In genomic region chr6:33241968-33242367, GRCh38 we compare ENCODE assay signal across 27 cellular contexts. TPM values are rescaled to one million over a fixed set of nuclear protein-coding genes. Genes with fewer than 3 reads are reported as not detected.
DNase-seq lines count a peak whose midpoint lies in the region; ATAC-seq lines count a peak whose summit lies in the region.
"Had no signal": no experiment of that assay in that cellular context is flagged by ENCODE, and none has a peak within 500 bp of the region (broad histone marks: within the 10 kb centered on the region; RNA-seq: fewer than 3 reads in every experiment).

No MANE protein-coding gene starts in this region.

- H3K27ac Mint-ChIP-seq in activated naive CD4-positive, alpha-beta T cell treated with anti-CD3 and anti-CD28 coated beads, Interleukin-2, amount 50 U/mL, for 24 hours = peak overlapping the region; percentile 11
- H3K27ac Mint-ChIP-seq in activated naive CD4-positive, alpha-beta T cell treated with anti-CD3 and anti-CD28 coated beads, Interleukin-2, amount 10 ng/mL, durations not matched to agents 7 days and 5 days = no peak overlapping the region
- H3K27ac Mint-ChIP-seq in activated naive CD8-positive, alpha-beta T cell treated with anti-CD3 and anti-CD28 coated beads for 36 hours = peak overlapping the region; percentile 22
- H3K27ac Mint-ChIP-seq in stimulated activated naive CD8-positive, alpha-beta T cell treated with anti-CD3 and anti-CD28 coated beads, Interleukin-15, Interleukin-2, amounts not matched to agents 100 ng/mL and 50 ng/mL, for 24 hours = peak overlapping the region; percentile 50
- H3K27ac Mint-ChIP-seq: activated naive CD4-positive, alpha-beta T cell treated with anti-CD3 and anti-CD28 coated beads for 36 hours; stimulated activated memory B cell treated with anti-CD40 and anti-IgM and Interleukin-4, amounts not matched to agents 10 μg/mL and 1 μg/mL and 100 μg/mL, for 72 hours had no signal

- H3K4me1 Mint-ChIP-seq in activated naive CD4-positive, alpha-beta T cell treated with anti-CD3 and anti-CD28 coated beads, Interleukin-2, amount 50 U/mL, for 24 hours = peaks cover 8% of the 10 kb centered on the region
- H3K4me1 Mint-ChIP-seq in activated naive CD4-positive, alpha-beta T cell treated with anti-CD3 and anti-CD28 coated beads, Interleukin-2, amount 10 ng/mL, durations not matched to agents 7 days and 5 days = peaks cover 7% of the 10 kb centered on the region
- peaks cover 12% of the 10 kb centered on the region for H3K4me1 Mint-ChIP-seq in activated naive CD8-positive, alpha-beta T cell treated with anti-CD3 and anti-CD28 coated beads for 36 hours
- peaks cover 14% of the 10 kb centered on the region for H3K4me1 Mint-ChIP-seq in stimulated activated naive CD8-positive, alpha-beta T cell treated with anti-CD3 and anti-CD28 coated beads, Interleukin-15, Interleukin-2, amounts not matched to agents 100 ng/mL and 50 ng/mL, for 24 hours (ENCODE audit: low read depth)
- H3K4me1 Mint-ChIP-seq: immature natural killer cell had no signal

- no peaks in the 10 kb centered on the region for H3K27me3 Mint-ChIP-seq in activated naive CD4-positive, alpha-beta T cell treated with anti-CD3 and anti-CD28 coated beads, Interleukin-2, amount 50 U/mL, for 24 hours
- peaks cover 50% of the 10 kb centered on the region for H3K27me3 Mint-ChIP-seq in activated naive CD4-positive, alpha-beta T cell treated with anti-CD3 and anti-CD28 coated beads, Interleukin-2, amount 10 ng/mL, durations not matched to agents 7 days and 5 days
- peaks cover 4% of the 10 kb centered on the region for H3K27me3 Mint-ChIP-seq in activated naive CD8-positive, alpha-beta T cell treated with anti-CD3 and anti-CD28 coated beads for 36 hours
- peaks cover 10% of the 10 kb centered on the region for H3K27me3 Mint-ChIP-seq in stimulated activated naive CD8-positive, alpha-beta T cell treated with anti-CD3 and anti-CD28 coated beads, Interleukin-15, Interleukin-2, amounts not matched to agents 100 ng/mL and 50 ng/mL, for 24 hours

- CTCF ChIA-PET in activated naive CD4-positive, alpha-beta T cell treated with anti-CD3 and anti-CD28 coated beads, Interleukin-2, amount 10 ng/mL, durations not matched to agents 7 days and 5 days (lab: Charles Lee) = interaction anchor here (0.6 kb wide), 1 partner anchor 96 kb away, joined by 4 read pairs; no protein-coding TSS in a partner anchor

- peak overlapping the region; percentile 0 for H3K4me3 Mint-ChIP-seq in activated naive CD4-positive, alpha-beta T cell treated with anti-CD3 and anti-CD28 coated beads, Interleukin-2, amount 50 U/mL, for 24 hours
- H3K4me3 Mint-ChIP-seq in activated naive CD4-positive, alpha-beta T cell treated with anti-CD3 and anti-CD28 coated beads, Interleukin-2, amount 10 ng/mL, durations not matched to agents 7 days and 5 days = no peak overlapping the region
- H3K4me3 Mint-ChIP-seq in activated naive CD8-positive, alpha-beta T cell treated with anti-CD3 and anti-CD28 coated beads for 36 hours = no peak overlapping the region
- peak overlapping the region; percentile 3 for H3K4me3 Mint-ChIP-seq in stimulated activated naive CD8-positive, alpha-beta T cell treated with anti-CD3 and anti-CD28 coated beads, Interleukin-15, Interleukin-2, amounts not matched to agents 100 ng/mL and 50 ng/mL, for 24 hours
- H3K4me3 Mint-ChIP-seq: activated naive CD4-positive, alpha-beta T cell treated with anti-CD3 and anti-CD28 coated beads for 36 hours; immature natural killer cell; stimulated activated memory B cell treated with anti-CD40 and anti-IgM and Interleukin-4, amounts not matched to agents 10 μg/mL and 1 μg/mL and 100 μg/mL, for 72 hours had no signal

- H3K36me3 Mint-ChIP-seq in activated naive CD4-positive, alpha-beta T cell treated with anti-CD3 and anti-CD28 coated beads, Interleukin-2, amount 50 U/mL, for 24 hours = no peaks in the 10 kb centered on the region
- no peaks in the 10 kb centered on the region for H3K36me3 Mint-ChIP-seq in activated naive CD4-positive, alpha-beta T cell treated with anti-CD3 and anti-CD28 coated beads, Interleukin-2, amount 10 ng/mL, durations not matched to agents 7 days and 5 days
- no peaks in the 10 kb centered on the region for H3K36me3 Mint-ChIP-seq in activated naive CD8-positive, alpha-beta T cell treated with anti-CD3 and anti-CD28 coated beads for 36 hours
- no peaks in the 10 kb centered on the region for H3K36me3 Mint-ChIP-seq in stimulated activated naive CD8-positive, alpha-beta T cell treated with anti-CD3 and anti-CD28 coated beads, Interleukin-15, Interleukin-2, amounts not matched to agents 100 ng/mL and 50 ng/mL, for 24 hours (ENCODE audit: low read depth)
- H3K36me3 Mint-ChIP-seq: stimulated activated memory B cell treated with anti-CD40 and anti-IgM and Interleukin-4, amounts not matched to agents 10 μg/mL and 1 μg/mL and 100 μg/mL, for 72 hours had no signal

- ATAC-seq in HG03280 (IDR thresholded peaks at IDR 0.05; ENCODE audit: unreplicated experiment) = no peak
- ATAC-seq: HCT116; left cardiac atrium; mucosa of descending colon; Panc1; stimulated activated memory B cell treated with anti-CD40 and anti-IgM and Interleukin-4, amounts not matched to agents 10 μg/mL and 1 μg/mL and 100 μg/mL, for 72 hours; upper lobe of right lung had no signal

- H3K9me3 Mint-ChIP-seq in activated naive CD4-positive, alpha-beta T cell treated with anti-CD3 and anti-CD28 coated beads, Interleukin-2, amount 50 U/mL, for 24 hours = no peaks in the 10 kb centered on the region
- no peaks in the 10 kb centered on the region for H3K9me3 Mint-ChIP-seq in activated naive CD4-positive, alpha-beta T cell treated with anti-CD3 and anti-CD28 coated beads, Interleukin-2, amount 10 ng/mL, durations not matched to agents 7 days and 5 days
- H3K9me3 Mint-ChIP-seq in activated naive CD8-positive, alpha-beta T cell treated with anti-CD3 and anti-CD28 coated beads for 36 hours = no peaks in the 10 kb centered on the region
- H3K9me3 Mint-ChIP-seq in stimulated activated naive CD8-positive, alpha-beta T cell treated with anti-CD3 and anti-CD28 coated beads, Interleukin-15, Interleukin-2, amounts not matched to agents 100 ng/mL and 50 ng/mL, for 24 hours = no peaks in the 10 kb centered on the region
- H3K9me3 Mint-ChIP-seq: activated naive CD4-positive, alpha-beta T cell treated with anti-CD3 and anti-CD28 coated beads for 36 hours; immature natural killer cell; stimulated activated memory B cell treated with anti-CD40 and anti-IgM and Interleukin-4, amounts not matched to agents 10 μg/mL and 1 μg/mL and 100 μg/mL, for 72 hours had no signal

- peak; percentile 8 for DNase-seq in NOMO-1 treated with DMSO at 0.1 percent for 48 hours (lab: John Stamatoyannopoulos, UW; ENCODE audit: unreplicated experiment)
- no peak for DNase-seq in NOMO-1 (lab: John Stamatoyannopoulos, UW; ENCODE audit: unreplicated experiment in 2 of 2)
- DNase-seq in activated naive CD4-positive, alpha-beta T cell treated with anti-CD3 and anti-CD28 coated beads, Interleukin-2, amount 10 ng/mL, durations not matched to agents 7 days and 5 days = no peak
- DNase-seq in activated naive CD8-positive, alpha-beta T cell treated with anti-CD3 and anti-CD28 coated beads for 36 hours = no peak
- no peak for DNase-seq in central memory CD4-positive, alpha-beta T cell
- DNase-seq: activated CD4-positive, alpha-beta T cell treated with anti-CD3 and anti-CD28 coated beads, Interleukin-2, amount 50 U/mL, for 1 hour; activated naive CD4-positive, alpha-beta T cell treated with anti-CD3 and anti-CD28 coated beads for 36 hours; aorta; Caco-2; DMS53; effector CD8-positive, alpha-beta T cell; immature natural killer cell; left cardiac atrium; MM.1S; mucosa of descending colon; NCI-H1417 treated with DMSO at 0.1 percent for 48 hours; NCI-H2081; NCI-H526; ovary; Right ventricle myocardium superior; upper lobe of right lung had no signal

RNA-seq across cellular contexts. Expression of gene VPS52, which starts 29.7 kb away (rescaled TPM):
- total RNA-seq in activated naive CD8-positive, alpha-beta T cell treated with anti-CD3 and anti-CD28 coated beads for 36 hours = 10 to 100 TPM; 43.4 to 44.6 TPM

RNA-seq across cellular contexts. Expression of gene RPS18, which starts 29.9 kb away (rescaled TPM):
- total RNA-seq in activated naive CD8-positive, alpha-beta T cell treated with anti-CD3 and anti-CD28 coated beads for 36 hours = 1,000 to 10,000 TPM; 3,940 to 3,999 TPM

RNA-seq across cellular contexts. Expression of gene RING1, which starts 33.7 kb away (rescaled TPM):
- total RNA-seq in activated naive CD8-positive, alpha-beta T cell treated with anti-CD3 and anti-CD28 coated beads for 36 hours = 10 to 100 TPM; 35.3 to 35.8 TPM

RNA-seq across cellular contexts. Expression of gene B3GALT4, which starts 35.0 kb away (rescaled TPM):
- 1 to 10 TPM; 1.8 to 2.1 TPM for total RNA-seq in activated naive CD8-positive, alpha-beta T cell treated with anti-CD3 and anti-CD28 coated beads for 36 hours

RNA-seq across cellular contexts. Expression of gene HSD17B8, which starts 37.5 kb away (rescaled TPM):
- total RNA-seq in activated naive CD8-positive, alpha-beta T cell treated with anti-CD3 and anti-CD28 coated beads for 36 hours = 10 to 100 TPM; 31.1 to 32.6 TPM

Comparison
In these comparisons a context has a peak if more than half of its experiments do, and no peak if none do; other contexts are left out.
1. H3K4me3 Mint-ChIP-seq: peak in activated naive CD4-positive, alpha-beta T cell treated with anti-CD3 and anti-CD28 coated beads, Interleukin-2, amount 50 U/mL, for 24 hours (single experiment) and stimulated activated naive CD8-positive, alpha-beta T cell treated with anti-CD3 and anti-CD28 coated beads, Interleukin-15, Interleukin-2, amounts not matched to agents 100 ng/mL and 50 ng/mL, for 24 hours (single experiment); none in activated naive CD4-positive, alpha-beta T cell treated with anti-CD3 and anti-CD28 coated beads, Interleukin-2, amount 10 ng/mL, durations not matched to agents 7 days and 5 days (single experiment) and activated naive CD8-positive, alpha-beta T cell treated with anti-CD3 and anti-CD28 coated beads for 36 hours (single experiment).